Comparison of ENCODE assay signal across 1 cellular context in the genomic region with DNA sequence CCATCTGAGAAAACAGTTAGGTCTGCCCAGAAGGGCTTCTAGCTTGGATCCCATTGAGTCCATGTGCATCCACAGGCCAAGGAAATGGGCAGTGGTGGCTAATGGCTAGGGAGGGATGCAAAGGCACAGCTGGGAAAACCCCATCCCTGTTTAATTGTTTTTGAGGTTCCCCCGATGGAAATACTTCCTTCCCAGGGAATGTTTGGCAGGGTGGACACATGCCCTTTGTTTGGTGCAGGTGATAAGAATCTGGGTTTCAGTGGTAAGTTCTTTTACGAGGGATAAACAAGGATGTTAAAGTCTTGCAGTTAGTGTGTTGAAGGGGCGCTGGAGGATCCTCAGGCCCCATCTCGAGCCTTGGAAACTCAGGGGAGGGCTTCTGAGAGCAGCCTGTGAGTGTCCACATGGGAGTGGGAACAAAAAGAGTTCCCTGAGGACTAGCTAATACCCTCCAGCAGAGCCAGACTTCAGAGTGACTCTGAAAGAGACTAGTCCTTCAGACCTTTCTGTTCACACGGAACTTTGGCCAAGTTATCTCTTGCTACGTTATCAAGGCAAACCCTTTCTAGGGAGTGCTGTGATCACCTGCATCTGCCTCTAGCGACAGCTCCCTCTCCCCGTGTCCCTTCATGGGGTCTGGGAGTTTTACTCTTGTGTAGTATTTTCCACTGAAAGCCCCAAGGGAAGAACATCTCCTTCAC.
TF ChIP-seq lines count a peak whose summit lies in the region.

No MANE protein-coding gene starts in this region.

TF ChIP-seq in WTC11, 78 proteins besides CTCF, POLR2A, EP300 and RAD21:
- TF ChIP-seq, protein P1, sequence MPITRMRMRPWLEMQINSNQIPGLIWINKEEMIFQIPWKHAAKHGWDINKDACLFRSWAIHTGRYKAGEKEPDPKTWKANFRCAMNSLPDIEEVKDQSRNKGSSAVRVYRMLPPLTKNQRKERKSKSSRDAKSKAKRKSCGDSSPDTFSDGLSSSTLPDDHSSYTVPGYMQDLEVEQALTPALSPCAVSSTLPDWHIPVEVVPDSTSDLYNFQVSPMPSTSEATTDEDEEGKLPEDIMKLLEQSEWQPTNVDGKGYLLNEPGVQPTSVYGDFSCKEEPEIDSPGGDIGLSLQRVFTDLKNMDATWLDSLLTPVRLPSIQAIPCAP (CRISPR knock-in tag; IDR thresholded peaks at IDR 0.05) = no peak
- TF ChIP-seq, protein P2, sequence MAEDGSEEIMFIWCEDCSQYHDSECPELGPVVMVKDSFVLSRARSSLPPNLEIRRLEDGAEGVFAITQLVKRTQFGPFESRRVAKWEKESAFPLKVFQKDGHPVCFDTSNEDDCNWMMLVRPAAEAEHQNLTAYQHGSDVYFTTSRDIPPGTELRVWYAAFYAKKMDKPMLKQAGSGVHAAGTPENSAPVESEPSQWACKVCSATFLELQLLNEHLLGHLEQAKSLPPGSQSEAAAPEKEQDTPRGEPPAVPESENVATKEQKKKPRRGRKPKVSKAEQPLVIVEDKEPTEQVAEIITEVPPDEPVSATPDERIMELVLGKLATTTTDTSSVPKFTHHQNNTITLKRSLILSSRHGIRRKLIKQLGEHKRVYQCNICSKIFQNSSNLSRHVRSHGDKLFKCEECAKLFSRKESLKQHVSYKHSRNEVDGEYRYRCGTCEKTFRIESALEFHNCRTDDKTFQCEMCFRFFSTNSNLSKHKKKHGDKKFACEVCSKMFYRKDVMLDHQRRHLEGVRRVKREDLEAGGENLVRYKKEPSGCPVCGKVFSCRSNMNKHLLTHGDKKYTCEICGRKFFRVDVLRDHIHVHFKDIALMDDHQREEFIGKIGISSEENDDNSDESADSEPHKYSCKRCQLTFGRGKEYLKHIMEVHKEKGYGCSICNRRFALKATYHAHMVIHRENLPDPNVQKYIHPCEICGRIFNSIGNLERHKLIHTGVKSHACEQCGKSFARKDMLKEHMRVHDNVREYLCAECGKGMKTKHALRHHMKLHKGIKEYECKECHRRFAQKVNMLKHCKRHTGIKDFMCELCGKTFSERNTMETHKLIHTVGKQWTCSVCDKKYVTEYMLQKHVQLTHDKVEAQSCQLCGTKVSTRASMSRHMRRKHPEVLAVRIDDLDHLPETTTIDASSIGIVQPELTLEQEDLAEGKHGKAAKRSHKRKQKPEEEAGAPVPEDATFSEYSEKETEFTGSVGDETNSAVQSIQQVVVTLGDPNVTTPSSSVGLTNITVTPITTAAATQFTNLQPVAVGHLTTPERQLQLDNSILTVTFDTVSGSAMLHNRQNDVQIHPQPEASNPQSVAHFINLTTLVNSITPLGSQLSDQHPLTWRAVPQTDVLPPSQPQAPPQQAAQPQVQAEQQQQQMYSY (CRISPR knock-in tag; IDR thresholded peaks at IDR 0.05) = no peak
- TF ChIP-seq ZNF416 (CRISPR knock-in tag; IDR thresholded peaks at IDR 0.05) (no peak), NFYB (CRISPR knock-in tag; conservative IDR thresholded peaks at IDR 0.05; ENCODE audit: low read depth) (no peak), IRF2 (CRISPR knock-in tag; IDR thresholded peaks at IDR 0.05; ENCODE audit: borderline replicate concordance, low read depth) (no peak), ZNF263 (CRISPR knock-in tag; IDR thresholded peaks at IDR 0.05; ENCODE audit: low read depth) (no peak), ETV6 (CRISPR knock-in tag; IDR thresholded peaks at IDR 0.05) (no peak), TP53 (CRISPR knock-in tag; IDR thresholded peaks at IDR 0.05) (no peak), SP1 (CRISPR knock-in tag; conservative IDR thresholded peaks at IDR 0.05) (no peak), ZNF423 (CRISPR knock-in tag; IDR thresholded peaks at IDR 0.05) (no peak), ELF4 (CRISPR knock-in tag; IDR thresholded peaks at IDR 0.05; ENCODE audit: low read depth) (no peak), TEAD4 (CRISPR knock-in tag; IDR thresholded peaks at IDR 0.05) (no peak), FOXK1 (CRISPR knock-in tag; IDR thresholded peaks at IDR 0.05) (no peak), MXD4 (CRISPR knock-in tag; IDR thresholded peaks at IDR 0.05; ENCODE audit: borderline replicate concordance) (no peak)
- TF ChIP-seq, protein P3, sequence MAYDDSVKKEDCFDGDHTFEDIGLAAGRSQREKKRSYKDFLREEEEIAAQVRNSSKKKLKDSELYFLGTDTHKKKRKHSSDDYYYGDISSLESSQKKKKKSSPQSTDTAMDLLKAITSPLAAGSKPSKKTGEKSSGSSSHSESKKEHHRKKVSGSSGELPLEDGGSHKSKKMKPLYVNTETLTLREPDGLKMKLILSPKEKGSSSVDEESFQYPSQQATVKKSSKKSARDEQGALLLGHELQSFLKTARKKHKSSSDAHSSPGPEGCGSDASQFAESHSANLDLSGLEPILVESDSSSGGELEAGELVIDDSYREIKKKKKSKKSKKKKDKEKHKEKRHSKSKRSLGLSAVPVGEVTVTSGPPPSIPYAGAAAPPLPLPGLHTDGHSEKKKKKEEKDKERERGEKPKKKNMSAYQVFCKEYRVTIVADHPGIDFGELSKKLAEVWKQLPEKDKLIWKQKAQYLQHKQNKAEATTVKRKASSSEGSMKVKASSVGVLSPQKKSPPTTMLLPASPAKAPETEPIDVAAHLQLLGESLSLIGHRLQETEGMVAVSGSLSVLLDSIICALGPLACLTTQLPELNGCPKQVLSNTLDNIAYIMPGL (CRISPR knock-in tag; IDR thresholded peaks at IDR 0.05) = no peak
TF ChIP-seq in WTC11: peak in this region for 0.
